In the genomic region with DNA sequence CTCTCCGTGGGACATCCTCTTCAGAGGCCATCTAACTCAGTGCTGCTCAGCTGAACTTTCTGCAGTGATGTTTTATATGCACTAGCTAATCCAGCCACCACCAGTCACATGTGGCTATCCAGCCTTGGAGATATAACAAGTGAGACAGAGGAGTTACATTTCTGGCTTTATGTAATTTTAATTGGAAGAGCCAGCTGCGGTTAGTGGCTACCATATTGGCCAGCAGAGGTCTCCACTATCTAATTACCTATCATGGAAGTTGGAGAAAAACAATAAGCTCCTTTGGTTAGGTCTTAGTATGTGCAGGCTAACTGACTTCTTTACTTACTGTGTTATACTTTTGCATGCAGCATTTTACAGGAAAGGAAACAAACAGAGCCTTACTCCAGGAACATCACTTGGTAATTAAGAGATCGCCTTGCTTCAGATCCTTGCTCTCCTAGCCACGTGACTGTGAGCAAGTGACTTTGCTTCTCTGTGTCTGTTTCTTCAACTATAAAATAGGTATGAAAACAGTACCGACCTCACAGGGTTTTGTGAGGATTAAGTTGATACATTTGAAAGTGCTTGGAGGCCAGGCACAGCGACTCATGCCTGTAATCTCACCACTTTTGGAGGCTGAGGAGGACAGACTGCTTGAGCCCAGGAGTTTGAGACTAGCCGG, we compare ENCODE assay signal across 8 cellular contexts. TPM values are rescaled to one million over a fixed set of nuclear protein-coding genes. Genes with fewer than 3 reads are reported as not detected.
DNase-seq lines count a peak whose midpoint lies in the region; ATAC-seq and TF ChIP-seq lines count a peak whose summit lies in the region.

No MANE protein-coding gene starts in this region.

- no peak overlapping the region for H3K9ac ChIP-seq in GM23248

- H3K4me2 ChIP-seq in GM23248 (ENCODE audit: unreplicated experiment): no peak overlapping the region

- no peak overlapping the region for H3K4me3 Mint-ChIP-seq in CD14-positive monocyte

- DNase-seq in CD14-positive monocyte (ENCODE audit: low spot score) (peak; percentile 26), GM23248 (peak; percentile 69), NCI-H774 (lab: John Stamatoyannopoulos, UW) (peak; percentile 38), dermis blood vessel endothelial cell (peak; percentile 68), midbrain (lab: John Stamatoyannopoulos, UW) (peak; percentile 41)
- DNase-seq in stimulated activated CD4-positive, alpha-beta T cell treated with anti-CD3 and anti-CD28 coated beads, Interleukin-15, amount 100 ng/mL, for 24 hours: no peak

- peaks cover 34% of the 10 kb centered on the region for H3K4me1 Mint-ChIP-seq in CD14-positive monocyte

- in situ Hi-C loops in GM23248 (cut with MboI): no loop called here

- no peaks in the 10 kb centered on the region for H3K36me3 ChIP-seq in GM23248 (ENCODE audit: low read depth)

- H3K4me3 ChIP-seq in GM23248: no peak overlapping the region

- ATAC-seq in GM21360 (IDR thresholded peaks at IDR 0.05; ENCODE audit: unreplicated experiment) (no peak), HG03342 (IDR thresholded peaks at IDR 0.05; ENCODE audit: unreplicated experiment) (no peak)

- H3K9me2 ChIP-seq in GM23248 (ENCODE audit: insufficient read depth): no peaks in the 10 kb centered on the region

- peaks cover 56 to 79% (median 62%) of the 10 kb centered on the region in 3 donors for H3K27me3 Mint-ChIP-seq in CD14-positive monocyte (ENCODE audit: low read depth in 3 of 3)

- peaks cover 42% of the 10 kb centered on the region for H3K27me3 ChIP-seq in GM23248 (replicated peaks; ENCODE audit: insufficient read depth)

- no peaks in the 10 kb centered on the region for H3K9me3 ChIP-seq in GM23248 (ENCODE audit: low read depth)

- no peaks in the 10 kb centered on the region for H4K20me1 ChIP-seq in GM23248 (ENCODE audit: insufficient read depth)

- H3K79me2 ChIP-seq in GM23248 (ENCODE audit: insufficient read depth): no peaks in the 10 kb centered on the region

- H2AFZ ChIP-seq in GM23248: no peak overlapping the region

- intact Hi-C loops in CD14-positive monocyte (cut with micrococcal nuclease): loop anchor here in 1 of 2 donors (5.0 kb wide), 1 partner anchor 146 kb away; no protein-coding TSS in a partner anchor

- peaks cover 0 to 12% of the 10 kb centered on the region in 2 donors for H3K36me3 Mint-ChIP-seq in CD14-positive monocyte

- WGBS in GM23248 (ENCODE audit: low coverage in 1 of 2, low lambda C conversion rate in 2 of 2, missing lambda C conversion rate in 2 of 2), 2 experiments: 26 to 30% methylated on average over 7 of the region's 7 CpGs

- peaks cover 6 to 23% (median 17%) of the 10 kb centered on the region in 7 donors for H3K9me3 Mint-ChIP-seq in CD14-positive monocyte

- H3K27ac ChIP-seq in GM23248: no peak overlapping the region

- H3K27ac Mint-ChIP-seq in CD14-positive monocyte: no peak overlapping the region

- no peaks in the 10 kb centered on the region for H3K4me1 ChIP-seq in GM23248 (ENCODE audit: insufficient read depth)

- H3F3A ChIP-seq in GM23248 (ENCODE audit: insufficient read depth): 0 out of 2 replicates have a peak, but pooled peaks cover 6% of the 10 kb centered on the region

- peak; percentile 63 for TF ChIP-seq CTCF in CD14-positive monocyte (IDR thresholded peaks at IDR 0.05)

RNA-seq across cellular contexts. Expression of a gene that starts 1.6 kb away (rescaled TPM):
- polyA plus RNA-seq in CD14-positive monocyte: not detected
- total RNA-seq in GM23248 (2014; rRNA removed; shearing (Covaris generic)): not detected in 2 replicates
- polyA plus RNA-seq in GM23248 (2016; fragmentation: Nextera tagmentation; extraction: Ambion mirVana): not detected in 2 replicates
- 0.09 and 1.0 TPM in 2 replicates for total RNA-seq in dermis blood vessel endothelial cell

RNA-seq across cellular contexts. Expression of a gene that starts 5.3 kb away (rescaled TPM):
- polyA plus RNA-seq in CD14-positive monocyte (not detected), GM23248 (2016; fragmentation: Nextera tagmentation; extraction: Ambion mirVana) (not detected in 2 replicates)
- not detected in 2 replicates for total RNA-seq in GM23248 (2014; rRNA removed; shearing (Covaris generic))
- not detected in 2 replicates for total RNA-seq in dermis blood vessel endothelial cell

RNA-seq across cellular contexts. Expression of a gene that starts 13.7 kb away (rescaled TPM):
- not detected for polyA plus RNA-seq in CD14-positive monocyte
- not detected in 2 replicates for total RNA-seq in GM23248 (2014; rRNA removed; shearing (Covaris generic))
- polyA plus RNA-seq in GM23248 (2016; fragmentation: Nextera tagmentation; extraction: Ambion mirVana): not detected in 2 replicates
- total RNA-seq in dermis blood vessel endothelial cell: not detected in 2 replicates

RNA-seq across cellular contexts. Expression of a gene that starts 19.7 kb away (rescaled TPM):
- polyA plus RNA-seq in CD14-positive monocyte (not detected), GM23248 (2016; fragmentation: Nextera tagmentation; extraction: Ambion mirVana) (not detected in 2 replicates)
- total RNA-seq in GM23248 (2014; rRNA removed; shearing (Covaris generic)): not detected in 2 replicates
- not detected in 2 replicates for total RNA-seq in dermis blood vessel endothelial cell

RNA-seq across cellular contexts. Expression of a gene that starts 37.4 kb away (rescaled TPM):
- polyA plus RNA-seq in CD14-positive monocyte (not detected), GM23248 (2016; fragmentation: Nextera tagmentation; extraction: Ambion mirVana) (not detected in 2 replicates)
- total RNA-seq in GM23248 (2014; rRNA removed; shearing (Covaris generic)): not detected in 2 replicates
- under 0.01 TPM in 1 of 2 replicates, not detected in the other for total RNA-seq in dermis blood vessel endothelial cell
